Comparison of ENCODE assay signal across 12 cellular contexts in genomic region chrX:12007881-12008280, GRCh38.
DNase-seq lines count a peak whose midpoint lies in the region; ATAC-seq and TF ChIP-seq lines count a peak whose summit lies in the region.
"Had no signal": no experiment of that assay in that cellular context is flagged by ENCODE, and none has a peak within 500 bp of the region (broad histone marks: within the 10 kb centered on the region; RNA-seq: fewer than 3 reads in every experiment).

No MANE protein-coding gene starts in this region.

- peak overlapping the region; percentile 61 for H2AK5ac ChIP-seq in IMR-90 (ENCODE audit: low read depth, low read length)

- peak overlapping the region; percentile 95 for H2BK120ac ChIP-seq in IMR-90 (ENCODE audit: low read depth, low read length)

- WGBS in IMR-90 (ENCODE audit: extremely low coverage in 2 of 2, insufficient read length in 1 of 2), 2 experiments = no CpG with 5 or more reads among the region's 2 CpGs
- 45 to 86% (median 67%) methylated on average over 2 of the region's 2 CpGs for WGBS in psoas muscle, 3 donors

- H3K56ac ChIP-seq in IMR-90 (ENCODE audit: extremely low read depth, insufficient read depth, low read length) = 0 out of 2 replicates have a peak overlapping the region, but pooled peaks have one; percentile 3

- no peak overlapping the region for H2AFZ ChIP-seq in IMR-90 (replicated peaks; ENCODE audit: low read length, poor library complexity)

- intact Hi-C loops in left cardiac atrium (cut with DNase I) = no loop called here
- intact Hi-C loops in cardiac septum (cut with DNase I) = no loop called here
- intact Hi-C loops in IMR-90 (cut with micrococcal nuclease) = no loop called here
- intact Hi-C loops in psoas muscle (cut with DNase I) = no loop called here

- 0 out of 2 replicates have a peak overlapping the region, but pooled peaks have one; percentile 12 for H3K14ac ChIP-seq in IMR-90 (replicated peaks; ENCODE audit: low read depth, low read length)

- dilution Hi-C loops in IMR-90 (cut with HindIII; ENCODE audit: low sequenced_read_pairs, unreplicated experiment) = no loop called here

- no peak for DNase-seq in left cardiac atrium
- DNase-seq in cardiac septum (ENCODE audit: low spot score) = no peak
- peak; percentile 84 for DNase-seq in IMR-90
- peak; percentile 24 for DNase-seq in dermis blood vessel endothelial cell
- no peak for DNase-seq in stimulated activated naive CD8-positive, alpha-beta T cell treated with anti-CD3 and anti-CD28 coated beads, Interleukin-15, Interleukin-2, amounts not matched to agents 100 U/mL and 50 U/mL, for 24 hours
- DNase-seq in medulla oblongata (ENCODE audit: extremely low spot score) = no peak
- no peak for DNase-seq in psoas muscle
- DNase-seq in activated CD4-positive, alpha-beta T cell treated with anti-CD3 and anti-CD28 coated beads, Interleukin-2, amount 50 U/mL, for 4 hours = no peak
- DNase-seq: CD8-positive, alpha-beta T cell; foreskin melanocyte; mucosa of descending colon; NCI-H526 treated with DMSO at 0.1 percent for 48 hours had no signal

- H3K27me3 ChIP-seq in IMR-90 (ENCODE audit: control insufficient read depth, insufficient read depth, low read length) (no peaks in the 10 kb centered on the region), psoas muscle (ENCODE audit: insufficient read depth in 3 of 3, low read length in 2 of 3) (no peaks in the 10 kb centered on the region)

- H3K9me3 ChIP-seq in IMR-90 (ENCODE audit: control insufficient read depth, insufficient read depth, low read length) (0 out of 2 replicates have a peak, but pooled peaks cover 2% of the 10 kb centered on the region), psoas muscle (peaks cover 4% of the 10 kb centered on the region)
- H3K9me3 ChIP-seq: mucosa of descending colon had no signal

- no peak overlapping the region for H3K9ac ChIP-seq in IMR-90 (ENCODE audit: low read depth, low read length)

- H3K18ac ChIP-seq in IMR-90 (ENCODE audit: low read depth, low read length) = no peak overlapping the region; the same call in 1 of the 2 replicates

- no peaks in the 10 kb centered on the region for H3K9me1 ChIP-seq in IMR-90 (ENCODE audit: insufficient read depth, low read length)

- BruUV-seq in IMR-90 (replicated peaks; lab: Mats Ljungman, UMichigan) = no TSS peak

- H3K4me1 ChIP-seq in IMR-90 (ENCODE audit: control insufficient read depth, insufficient read depth, low read length) (peaks cover 2% of the 10 kb centered on the region; the same call in 1 of the 2 replicates), psoas muscle (no peaks in the 10 kb centered on the region)

- ATAC-seq in left cardiac atrium = peak; percentile 30 to 84
- peak; percentile 71 for ATAC-seq in IMR-90 (ENCODE audit: low read depth)
- peak; percentile 55 for ATAC-seq in stimulated activated naive CD8-positive, alpha-beta T cell treated with anti-CD3 and anti-CD28 coated beads, Interleukin-15, Interleukin-2, amounts not matched to agents 100 U/mL and 50 U/mL, for 24 hours
- ATAC-seq in psoas muscle = no peak
- ATAC-seq: CD8-positive, alpha-beta T cell; mucosa of descending colon had no signal

- no peaks in the 10 kb centered on the region for H3K36me3 ChIP-seq in IMR-90 (ENCODE audit: control insufficient read depth, insufficient read depth, low read length)
- H3K36me3 ChIP-seq in psoas muscle (ENCODE audit: insufficient read depth in 1 of 2, low read depth in 1 of 2) = no peaks in the 10 kb centered on the region

- no peaks in the 10 kb centered on the region for H4K20me1 ChIP-seq in IMR-90 (ENCODE audit: insufficient read depth, low read length)

- H3K4me2 ChIP-seq in IMR-90 (ENCODE audit: low read depth, low read length) = no peak overlapping the region

- peak overlapping the region; percentile 83; the same call in 1 of the 3 replicates for H2BK15ac ChIP-seq in IMR-90 (ENCODE audit: low read depth, low read length)

- TF ChIP-seq RAD21 in IMR-90 (IDR thresholded peaks at IDR 0.05; ENCODE audit: low read length) = no peak

- no peak for TF ChIP-seq CTCF in IMR-90 (conservative IDR thresholded peaks at IDR 0.05; ENCODE audit: low read depth, low read length)
- TF ChIP-seq CTCF in psoas muscle (IDR thresholded peaks at IDR 0.05) = no peak

- peak overlapping the region; percentile 87 for H2BK5ac ChIP-seq in IMR-90 (ENCODE audit: low read depth, low read length, poor library complexity, severe bottlenecking)

- H3K4me3 ChIP-seq in IMR-90 (ENCODE audit: insufficient read depth, low read depth, low read length) (no peak overlapping the region), psoas muscle (no peak overlapping the region)
- H3K4me3 ChIP-seq: mucosa of descending colon had no signal

- peak overlapping the region; percentile 59; the same call in 1 of the 2 replicates for H3K23ac ChIP-seq in IMR-90 (ENCODE audit: low read depth, low read length)

- H2BK20ac ChIP-seq in IMR-90 (ENCODE audit: low read depth, low read length) = peak overlapping the region; percentile 96

- peak overlapping the region; percentile 91; the same call in 1 of the 2 replicates for H3K4ac ChIP-seq in IMR-90 (ENCODE audit: low read depth, low read length)

- H4K8ac ChIP-seq in IMR-90 (ENCODE audit: low read depth in 2 of 2, low read length in 2 of 2) = peak overlapping the region; percentile 70 to 78

- POLR2A ChIA-PET in IMR-90 (lab: Charles Lee; ENCODE audit: unreplicated experiment) = no interaction called here

- no peak overlapping the region; the same call in 1 of the 2 replicates for H4K5ac ChIP-seq in IMR-90 (ENCODE audit: low read depth, low read length)

- no peaks in the 10 kb centered on the region for H3K79me1 ChIP-seq in IMR-90 (ENCODE audit: low read depth in 1 of 2, low read length in 2 of 2)

- H4K91ac ChIP-seq in IMR-90 (ENCODE audit: insufficient read depth, low read depth, low read length) = peak overlapping the region; percentile 51; the same call in 1 of the 2 replicates

- no peak overlapping the region for H2AK9ac ChIP-seq in IMR-90 (replicated peaks; ENCODE audit: low read depth, low read length, poor library complexity)

- H3K27ac ChIP-seq in IMR-90 (ENCODE audit: insufficient read depth, low read length) = no peak overlapping the region
- no peak overlapping the region for H3K27ac ChIP-seq in psoas muscle

- in situ Hi-C loops in IMR-90 (cut with MboI; ENCODE audit: low sequenced_read_pairs) = no loop called here

- no peak for TF ChIP-seq POLR2A in IMR-90 (IDR thresholded peaks at IDR 0.05; ENCODE audit: low read depth, low read length)

- CTCF ChIA-PET in IMR-90 (lab: Yijun Ruan, JAX) = no interaction called here

TF ChIP-seq in IMR-90, 13 proteins besides CTCF, POLR2A, EP300 and RAD21:
- TF ChIP-seq MAFK (IDR thresholded peaks at IDR 0.05; ENCODE audit: low read depth, low read length) (peak; percentile 33; the same call in 1 of the 2 replicates), ELK1 (IDR thresholded peaks at IDR 0.05; ENCODE audit: borderline replicate concordance, low read depth, low read length) (no peak), SMC3 (IDR thresholded peaks at IDR 0.05; ENCODE audit: low read depth, low read length) (no peak), FOS (IDR thresholded peaks at IDR 0.05; ENCODE audit: low read depth, low read length) (peak; percentile 31; the same call in 1 of the 2 replicates)

Comparison
In these comparisons a context has a peak if more than half of its experiments do, and no peak if none do; other contexts are left out.
1. ATAC-seq: peak in left cardiac atrium (2 of 2), IMR-90 (single experiment) and stimulated activated naive CD8-positive, alpha-beta T cell treated with anti-CD3 and anti-CD28 coated beads, Interleukin-15, Interleukin-2, amounts not matched to agents 100 U/mL and 50 U/mL, for 24 hours (single experiment); none in psoas muscle (0 of 4).
2. DNase-seq: peak in IMR-90 (single experiment) and dermis blood vessel endothelial cell (single experiment); none in left cardiac atrium (single experiment), cardiac septum (single experiment), stimulated activated naive CD8-positive, alpha-beta T cell treated with anti-CD3 and anti-CD28 coated beads, Interleukin-15, Interleukin-2, amounts not matched to agents 100 U/mL and 50 U/mL, for 24 hours (single experiment), medulla oblongata (single experiment), psoas muscle (0 of 2) and activated CD4-positive, alpha-beta T cell treated with anti-CD3 and anti-CD28 coated beads, Interleukin-2, amount 50 U/mL, for 4 hours (0 of 2).